ENCODE assay signal across 23 cellular contexts in the genomic region with DNA sequence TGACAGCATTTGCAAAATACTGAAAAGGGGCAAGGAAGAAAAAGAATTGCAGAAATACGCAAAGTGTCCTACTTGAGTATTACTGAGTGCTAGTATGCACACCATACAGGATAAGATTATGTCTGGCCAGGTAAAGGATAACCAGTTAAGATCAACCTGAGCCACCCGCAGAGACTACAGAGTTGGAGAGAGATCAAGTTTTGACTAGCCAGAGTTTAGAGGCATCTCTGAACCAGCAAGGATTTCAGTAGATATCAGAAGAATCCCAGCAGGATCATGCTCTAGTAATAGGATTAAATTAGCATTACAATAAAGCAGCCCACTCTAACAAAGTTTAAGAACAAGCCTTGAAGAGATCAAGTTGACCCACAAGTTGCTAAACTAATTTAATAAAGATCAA.
"Had no signal": no experiment of that assay in that cellular context is flagged by ENCODE, and none has a peak within 500 bp of the region (broad histone marks: within the 10 kb centered on the region; RNA-seq: fewer than 3 reads in every experiment).

No MANE protein-coding gene starts in this region.

- H3K9me3 ChIP-seq: MG63, SJSA1 had no signal

- FAIRE-seq: HepG2, RCC 7860 had no signal

- DNase-seq: IMR-90, Karpas-422, KG1, MG63, NCI-H1092, NCI-H1105 treated with DMSO at 0.1 percent for 48 hours, NCI-H1417 treated with DMSO at 0.1 percent for 48 hours, NCI-H146, NCI-H1694 treated with DMSO at 0.1 percent for 48 hours, NCI-H1930, NCI-H2081, NCI-H2107, NCI-H2227 treated with DMSO at 0.1 percent for 48 hours, NCI-H524 treated with DMSO at 0.1 percent for 48 hours, NCI-H69, NCI-H774, Right ventricle myocardium superior, RPMI8226, SIG-M5 had no signal

- H3K27ac ChIP-seq: SJSA1, SK-N-MC had no signal

- H3K4me3 ChIP-seq: MG63, SJSA1, SK-N-MC had no signal

- ATAC-seq: HepG2 had no signal

- H3K27me3 ChIP-seq: MG63, SJSA1 had no signal

- H3K36me3 ChIP-seq: MG63, SJSA1 had no signal

- H3K4me1 ChIP-seq: SJSA1 had no signal
